In the genomic region with DNA sequence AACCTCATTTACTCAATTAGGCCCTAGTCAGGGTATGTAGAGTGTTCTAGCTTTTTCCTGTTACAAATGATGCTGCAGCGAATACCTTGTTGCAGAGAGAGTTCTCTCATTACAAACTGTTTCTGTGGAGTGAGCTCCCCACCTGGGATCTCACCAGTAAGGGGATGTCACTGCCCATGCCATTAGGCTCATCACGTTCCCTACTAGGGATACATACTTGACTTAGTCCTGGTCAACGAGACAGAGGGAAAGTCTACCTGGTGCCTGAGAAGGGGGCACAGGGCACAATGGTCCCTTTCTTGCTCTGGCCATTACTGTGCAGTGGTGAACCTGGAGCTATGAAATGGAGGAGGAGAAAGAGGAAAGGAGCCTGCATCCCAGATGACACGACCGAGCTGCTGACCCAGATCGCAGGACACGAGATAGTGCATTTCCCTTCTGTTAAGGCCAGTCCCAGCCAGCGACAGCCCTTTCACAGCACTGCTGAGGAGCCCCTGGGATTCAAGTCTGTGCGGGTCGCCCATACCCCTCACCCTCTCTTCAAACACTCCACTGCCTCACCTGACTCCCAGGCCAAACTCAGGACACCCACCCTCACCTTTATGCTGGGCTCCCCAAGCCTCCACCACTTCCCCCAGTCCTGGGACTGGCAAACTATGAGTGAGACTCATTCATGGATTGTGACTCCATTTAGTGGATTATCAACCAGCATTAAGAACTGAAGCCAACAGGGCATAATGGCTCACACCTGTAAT, we compare ENCODE assay signal across 26 cellular contexts. TPM values are rescaled to one million over a fixed set of nuclear protein-coding genes. Genes with fewer than 3 reads are reported as not detected.
A peak's percentile ranks its signal among the peaks of the same experiment; 100 is the strongest.
DNase-seq lines count a peak whose midpoint lies in the region; ATAC-seq and TF ChIP-seq lines count a peak whose summit lies in the region.
"Had no signal": no experiment of that assay in that cellular context is flagged by ENCODE, and none has a peak within 500 bp of the region (broad histone marks: within the 10 kb centered on the region; RNA-seq: fewer than 3 reads in every experiment).

No MANE protein-coding gene starts in this region.

- peaks cover 3% of the 10 kb centered on the region for H3K36me3 Mint-ChIP-seq in nephron (ENCODE audit: low read depth)

- intact Hi-C loops in transverse colon (cut with DNase I; ENCODE audit: low total_unique reads), result no loop called here

- H3K27me3 Mint-ChIP-seq in nephron (ENCODE audit: low read depth), result peaks cover 26% of the 10 kb centered on the region

- H3K4me1 ChIP-seq in Peyer's patch (peaks cover 0 to 38% (median 11%) of the 10 kb centered on the region in 4 donors), transverse colon (peaks cover 16 to 44% (median 35%) of the 10 kb centered on the region in 4 donors)

- H3K9me3 Mint-ChIP-seq in nephron, result peaks cover 3% of the 10 kb centered on the region
- H3K9me3 Mint-ChIP-seq: central memory CD8-positive, alpha-beta T cell; effector memory CD8-positive, alpha-beta T cell; T-helper 1 cell treated with Interleukin-12 subunit alpha and Interleukin-12 subunit beta and Interleukin-4 antibody, amounts not matched to agents 30 μg/mL and 1 μg/mL, for 36 hours had no signal

- H3K4me1 Mint-ChIP-seq in nephron, result peaks cover 23% of the 10 kb centered on the region
- H3K4me1 Mint-ChIP-seq: central memory CD8-positive, alpha-beta T cell had no signal

- no peaks in the 10 kb centered on the region for H3K9me3 ChIP-seq in Peyer's patch
- no peaks in the 10 kb centered on the region for H3K9me3 ChIP-seq in transverse colon
- H3K9me3 ChIP-seq: SJCRH30, tibial nerve had no signal

- no peak overlapping the region for H3K4me3 Mint-ChIP-seq in nephron
- H3K4me3 Mint-ChIP-seq: central memory CD8-positive, alpha-beta T cell; effector memory CD8-positive, alpha-beta T cell; nephron progenitor cell; T-helper 1 cell treated with Interleukin-12 subunit alpha and Interleukin-12 subunit beta and Interleukin-4 antibody, amounts not matched to agents 30 μg/mL and 1 μg/mL, for 36 hours had no signal

- H3K4me3 ChIP-seq in Peyer's patch (no peak overlapping the region), coronary artery (no peak overlapping the region), transverse colon (no peak overlapping the region)
- H3K4me3 ChIP-seq: SJCRH30, tibial nerve had no signal

- H3K27ac ChIP-seq in Peyer's patch (peak overlapping the region in 3 of 4 donors; percentile 83 to 97 (median 85)), coronary artery (peak overlapping the region; percentile 5 to 91), transverse colon (peak overlapping the region in 3 of 4 donors; percentile 86 to 92 (median 86))
- H3K27ac ChIP-seq: SJCRH30, WERI-Rb-1 had no signal

- H3K27ac Mint-ChIP-seq in nephron, result peak overlapping the region in 2 of 3 experiments; percentile 69 to 73
- H3K27ac Mint-ChIP-seq: effector memory CD8-positive, alpha-beta T cell; nephron progenitor cell; T-helper 1 cell treated with Interleukin-12 subunit alpha and Interleukin-12 subunit beta and Interleukin-4 antibody, amounts not matched to agents 30 μg/mL and 1 μg/mL, for 36 hours had no signal

- no peak for TF ChIP-seq POLR2A in Peyer's patch (IDR thresholded peaks at IDR 0.05)
- no peak for TF ChIP-seq POLR2A in transverse colon (IDR thresholded peaks at IDR 0.05)

- in situ Hi-C loops in transverse colon (cut with MboI; ENCODE audit: low pct_ligation_motif_present in 1 of 4, low pct_unique_long_range_greater_than_20kb in 1 of 4, low sequenced_read_pairs in 3 of 4), result no loop called here

- ATAC-seq in GM19324 (IDR thresholded peaks at IDR 0.05; ENCODE audit: low FRiP score, unreplicated experiment), result no peak
- ATAC-seq in GM19455 (IDR thresholded peaks at IDR 0.05; ENCODE audit: unreplicated experiment), result no peak
- no peak for ATAC-seq in stimulated activated naive CD8-positive, alpha-beta T cell treated with anti-CD3 and anti-CD28 coated beads, Interleukin-15, Interleukin-2, amounts not matched to agents 100 U/mL and 50 U/mL, for 24 hours
- ATAC-seq: effector memory CD8-positive, alpha-beta T cell had no signal

- H3K36me3 ChIP-seq in Peyer's patch (peaks cover 0 to 16% (median 0%) of the 10 kb centered on the region in 3 donors), transverse colon (no peaks in the 10 kb centered on the region)
- H3K36me3 ChIP-seq: SJCRH30, tibial nerve, WERI-Rb-1 had no signal

- no peaks in the 10 kb centered on the region for H3K27me3 ChIP-seq in Peyer's patch
- H3K27me3 ChIP-seq in transverse colon, result no peaks in the 10 kb centered on the region
- H3K27me3 ChIP-seq: SJCRH30, tibial nerve had no signal

- TF ChIP-seq EP300 in transverse colon (IDR thresholded peaks at IDR 0.05; ENCODE audit: low read depth), result no peak

- TF ChIP-seq CTCF in Peyer's patch (IDR thresholded peaks at IDR 0.05) (no peak), coronary artery (IDR thresholded peaks at IDR 0.05) (no peak), nephron (IDR thresholded peaks at IDR 0.05; ENCODE audit: unreplicated experiment in 3 of 3) (no peak), transverse colon (IDR thresholded peaks at IDR 0.05) (no peak)

- DNase-seq in Peyer's patch (peak in 1 of 3 donors; percentile 37), coronary artery (ENCODE audit: low spot score) (peak; percentile 52), transverse colon (no peak), NCI-H1105 (lab: John Stamatoyannopoulos, UW) (no peak)
- no peak for DNase-seq in stimulated activated naive CD8-positive, alpha-beta T cell treated with anti-CD3 and anti-CD28 coated beads, Interleukin-15, Interleukin-2, amounts not matched to agents 100 U/mL and 50 U/mL, for 24 hours
- DNase-seq: activated CD4-positive, alpha-beta T cell treated with anti-CD3 and anti-CD28 coated beads, Interleukin-2, amount 50 U/mL, for 48 hours; activated naive CD4-positive, alpha-beta T cell treated with Interleukin-2 at 50 U/mL for 16 hours; activated T-cell treated with anti-CD3 and anti-CD28 coated beads for 4 hours; AML-193; amygdala; effector memory CD8-positive, alpha-beta T cell; hypothalamus; Karpas-422; kidney; midbrain; NCI-H1092; NCI-H526; nephron progenitor cell; SJCRH30; WERI-Rb-1 had no signal

- WGBS in transverse colon (ENCODE audit: low coverage in 1 of 2), 2 donors, result 94% methylated on average over 9 of the region's 10 CpGs; no CpG with 5 or more reads in 1 of the 2 donors

RNA-seq across cellular contexts. Expression of gene MALL, which starts 16.0 kb away (rescaled TPM):
- total RNA-seq in Peyer's patch (100 to 1,000 TPM in 3 of 4 donors, 10 to 100 TPM in 1; 40.4 to 814 (median 603) TPM), transverse colon (100 to 1,000 TPM; 205 to 499 (median 299) TPM)
